Comparison of ENCODE assay signal across 2 cellular contexts in the genomic region with DNA sequence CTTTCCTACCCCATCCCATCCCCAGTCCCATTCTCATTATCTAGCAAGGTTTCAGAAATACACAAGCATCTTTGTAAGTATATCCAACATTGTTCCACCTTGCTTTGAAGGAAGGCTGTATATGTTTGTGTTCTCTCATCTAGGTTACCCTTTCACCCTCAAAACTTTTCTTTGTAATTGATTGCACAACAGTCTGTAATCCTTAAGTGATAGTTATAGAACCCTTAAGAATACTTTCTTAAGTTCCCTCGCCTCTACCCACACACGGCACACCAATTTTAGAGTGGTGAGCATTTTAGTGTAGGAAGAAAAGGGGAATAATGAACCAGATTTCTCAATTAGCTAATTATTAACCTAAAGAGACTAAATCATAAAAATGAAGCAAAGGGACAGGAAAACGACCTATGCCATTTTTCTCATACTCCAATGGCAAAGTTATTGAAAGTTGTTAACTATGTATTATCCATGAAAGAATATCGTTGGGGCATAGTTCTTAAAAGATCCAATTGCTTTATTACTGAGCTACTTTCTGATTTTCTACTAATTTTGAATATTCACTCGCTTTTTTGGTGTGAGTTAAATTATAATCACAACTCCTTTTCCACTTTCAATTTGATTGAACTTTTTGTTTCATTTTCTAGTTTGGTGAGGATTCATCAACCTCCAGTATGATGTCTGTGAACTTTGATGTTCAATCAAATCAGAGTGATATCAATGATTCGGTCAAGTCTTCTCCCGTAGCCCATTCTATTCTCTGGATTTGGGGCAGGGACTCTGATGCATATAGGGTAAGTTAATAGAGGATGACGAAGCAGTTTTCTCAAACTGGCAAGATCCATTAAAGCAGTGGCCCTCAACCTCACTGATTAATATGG.
TF ChIP-seq lines count a peak whose summit lies in the region.

No MANE protein-coding gene starts in this region.

TF ChIP-seq in A549, 52 proteins besides CTCF, POLR2A, EP300 and RAD21:
- peak; percentile 42 for TF ChIP-seq MAFK (IDR thresholded peaks at IDR 0.05; ENCODE audit: partially characterized antibody)
- TF ChIP-seq MAZ (IDR thresholded peaks at IDR 0.05; ENCODE audit: borderline replicate concordance, low read depth, low read length), result no peak
- no peak for TF ChIP-seq KDM5A (IDR thresholded peaks at IDR 0.05)
- TF ChIP-seq, protein P1, sequence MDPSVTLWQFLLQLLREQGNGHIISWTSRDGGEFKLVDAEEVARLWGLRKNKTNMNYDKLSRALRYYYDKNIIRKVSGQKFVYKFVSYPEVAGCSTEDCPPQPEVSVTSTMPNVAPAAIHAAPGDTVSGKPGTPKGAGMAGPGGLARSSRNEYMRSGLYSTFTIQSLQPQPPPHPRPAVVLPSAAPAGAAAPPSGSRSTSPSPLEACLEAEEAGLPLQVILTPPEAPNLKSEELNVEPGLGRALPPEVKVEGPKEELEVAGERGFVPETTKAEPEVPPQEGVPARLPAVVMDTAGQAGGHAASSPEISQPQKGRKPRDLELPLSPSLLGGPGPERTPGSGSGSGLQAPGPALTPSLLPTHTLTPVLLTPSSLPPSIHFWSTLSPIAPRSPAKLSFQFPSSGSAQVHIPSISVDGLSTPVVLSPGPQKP (IDR thresholded peaks at IDR 0.05; ENCODE audit: low read depth, low read length), result no peak
- TF ChIP-seq CEBPB (IDR thresholded peaks at IDR 0.05), result peak in 1 of 2 experiments; percentile 36; a peak in 1 of 4 replicates

TF ChIP-seq in HepG2, 621 proteins besides CTCF, POLR2A, EP300 and RAD21:
- TF ChIP-seq NFE2L2 (IDR thresholded peaks at IDR 0.05; ENCODE audit: low read length) (peak; percentile 41; the same call in 1 of the 2 replicates), CEBPB (IDR thresholded peaks at IDR 0.05; ENCODE audit: borderline replicate concordance, low read depth, low read length) (peak; percentile 56; the same call in 1 of the 2 replicates)
- TF ChIP-seq, protein P2, sequence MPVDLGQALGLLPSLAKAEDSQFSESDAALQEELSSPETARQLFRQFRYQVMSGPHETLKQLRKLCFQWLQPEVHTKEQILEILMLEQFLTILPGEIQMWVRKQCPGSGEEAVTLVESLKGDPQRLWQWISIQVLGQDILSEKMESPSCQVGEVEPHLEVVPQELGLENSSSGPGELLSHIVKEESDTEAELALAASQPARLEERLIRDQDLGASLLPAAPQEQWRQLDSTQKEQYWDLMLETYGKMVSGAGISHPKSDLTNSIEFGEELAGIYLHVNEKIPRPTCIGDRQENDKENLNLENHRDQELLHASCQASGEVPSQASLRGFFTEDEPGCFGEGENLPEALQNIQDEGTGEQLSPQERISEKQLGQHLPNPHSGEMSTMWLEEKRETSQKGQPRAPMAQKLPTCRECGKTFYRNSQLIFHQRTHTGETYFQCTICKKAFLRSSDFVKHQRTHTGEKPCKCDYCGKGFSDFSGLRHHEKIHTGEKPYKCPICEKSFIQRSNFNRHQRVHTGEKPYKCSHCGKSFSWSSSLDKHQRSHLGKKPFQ (CRISPR knock-in tag; IDR thresholded peaks at IDR 0.05; ENCODE audit: insufficient replicate concordance), result no peak
